Comparison of ENCODE assay signal across 29 cellular contexts in genomic region chr4:136471051-136471450, GRCh38.
"Had no signal": no experiment of that assay in that cellular context is flagged by ENCODE, and none has a peak within 500 bp of the region (broad histone marks: within the 10 kb centered on the region; RNA-seq: fewer than 3 reads in every experiment).

No MANE protein-coding gene starts in this region.

- H3K27me3 ChIP-seq: stomach, suprapubic skin, testis, thyroid gland, tibial artery, tibial nerve, transverse colon, upper lobe of left lung, upper lobe of right lung, uterus, vagina had no signal

- H3K4me1 ChIP-seq: stomach, suprapubic skin, testis, thyroid gland, tibial artery, tibial nerve, transverse colon, upper lobe of left lung, upper lobe of right lung, uterus, vagina had no signal

- H3K4me3 Mint-ChIP-seq: stimulated activated effector memory CD8-positive, alpha-beta T cell treated with anti-CD3 and anti-CD28 coated beads, Interleukin-12 subunit alpha, Interleukin-12 subunit beta, amount 100 ng/mL, for 72 hours; stimulated activated memory B cell treated with anti-CD40 and anti-IgM and Interleukin-4, amounts not matched to agents 10 μg/mL and 1 μg/mL and 100 μg/mL, for 72 hours; stimulated activated naive B cell treated with anti-CD40 and anti-IgM and Interleukin-4, amounts not matched to agents 10 μg/mL and 1 μg/mL and 100 μg/mL, for 72 hours; stimulated activated naive CD8-positive, alpha-beta T cell treated with anti-CD3 and anti-CD28 coated beads, Interleukin-15, amount 100 ng/mL, for 72 hours; stimulated activated naive CD8-positive, alpha-beta T cell treated with anti-CD3 and anti-CD28 coated beads, Interleukin-15, Interleukin-2, amounts not matched to agents 100 ng/mL and 50 ng/mL, for 24 hours; type B pancreatic cell had no signal

- H3K9me3 ChIP-seq: suprapubic skin, testis, thoracic aorta, thyroid gland, transverse colon, upper lobe of left lung, uterus, vagina had no signal

- H3K27ac Mint-ChIP-seq: stimulated activated effector memory CD8-positive, alpha-beta T cell treated with anti-CD3 and anti-CD28 coated beads, Interleukin-12 subunit alpha, Interleukin-12 subunit beta, amount 100 ng/mL, for 72 hours; stimulated activated memory B cell treated with anti-CD40 and anti-IgM and Interleukin-4, amounts not matched to agents 10 μg/mL and 1 μg/mL and 100 μg/mL, for 72 hours; stimulated activated naive B cell treated with anti-CD40 and anti-IgM and Interleukin-4, amounts not matched to agents 10 μg/mL and 1 μg/mL and 100 μg/mL, for 72 hours; stimulated activated naive CD8-positive, alpha-beta T cell treated with anti-CD3 and anti-CD28 coated beads, Interleukin-15, amount 100 ng/mL, for 72 hours; stimulated activated naive CD8-positive, alpha-beta T cell treated with anti-CD3 and anti-CD28 coated beads, Interleukin-15, Interleukin-2, amounts not matched to agents 100 ng/mL and 50 ng/mL, for 24 hours; type B pancreatic cell had no signal

- DNase-seq: stimulated activated CD4-positive, alpha-beta T cell treated with anti-CD3 and anti-CD28 coated beads, Interleukin-2, amount 100 ng/mL, for 48 hours; stimulated activated CD4-positive, alpha-beta T cell treated with anti-CD3 and anti-CD28 coated beads, Interleukin-4, amount 100 ng/mL, for 1 hour; stimulated activated CD4-positive, alpha-beta T cell treated with anti-CD3 and anti-CD28 coated beads, Interleukin-4, amount 100 ng/mL, for 24 hours; stimulated activated CD4-positive, alpha-beta T cell treated with anti-CD3 and anti-CD28 coated beads, Interleukin-4, amount 100 ng/mL, for 4 hours; stimulated activated CD8-positive, alpha-beta memory T cell treated with anti-CD3 and anti-CD28 coated beads, Interleukin-4, amount 100 ng/mL, for 48 hours; stimulated activated naive B cell treated with anti-CD40 and anti-IgM and Interleukin-4, amounts not matched to agents 10 μg/mL and 1 μg/mL and 100 μg/mL, for 72 hours; stimulated activated naive CD4-positive, alpha-beta T cell; stimulated activated naive CD4-positive, alpha-beta T cell treated with Interleukin-2 at 50 U/mL for 16 hours; stimulated activated naive CD8-positive, alpha-beta T cell treated with anti-CD3 and anti-CD28 coated beads, Interleukin-15, amount 100 ng/mL, for 72 hours; stimulated activated naive CD8-positive, alpha-beta T cell treated with anti-CD3 and anti-CD28 coated beads, Interleukin-15, Interleukin-2, amounts not matched to agents 100 U/mL and 50 U/mL, for 24 hours; stomach; substantia nigra; testis; thyroid gland; tibial artery; transverse colon; trophoblast cell; upper lobe of left lung; upper lobe of right lung; uterus had no signal

- H3K27me3 Mint-ChIP-seq: stimulated activated memory B cell treated with anti-CD40 and anti-IgM and Interleukin-4, amounts not matched to agents 10 μg/mL and 1 μg/mL and 100 μg/mL, for 72 hours; stimulated activated naive B cell treated with anti-CD40 and anti-IgM and Interleukin-4, amounts not matched to agents 10 μg/mL and 1 μg/mL and 100 μg/mL, for 72 hours; stimulated activated naive CD8-positive, alpha-beta T cell treated with anti-CD3 and anti-CD28 coated beads, Interleukin-15, amount 100 ng/mL, for 72 hours; stimulated activated naive CD8-positive, alpha-beta T cell treated with anti-CD3 and anti-CD28 coated beads, Interleukin-15, Interleukin-2, amounts not matched to agents 100 ng/mL and 50 ng/mL, for 24 hours; type B pancreatic cell had no signal

- H3K4me3 ChIP-seq: stomach, suprapubic skin, testis, thoracic aorta, thyroid gland, tibial artery, tibial nerve, transverse colon, upper lobe of left lung, upper lobe of right lung, uterus, vagina had no signal

- H3K36me3 Mint-ChIP-seq: stimulated activated effector memory CD8-positive, alpha-beta T cell treated with anti-CD3 and anti-CD28 coated beads, Interleukin-12 subunit alpha, Interleukin-12 subunit beta, amount 100 ng/mL, for 72 hours; stimulated activated memory B cell treated with anti-CD40 and anti-IgM and Interleukin-4, amounts not matched to agents 10 μg/mL and 1 μg/mL and 100 μg/mL, for 72 hours; stimulated activated naive B cell treated with anti-CD40 and anti-IgM and Interleukin-4, amounts not matched to agents 10 μg/mL and 1 μg/mL and 100 μg/mL, for 72 hours; type B pancreatic cell had no signal

- H3K27ac ChIP-seq: stomach, suprapubic skin, testis, thoracic aorta, thyroid gland, tibial artery, tibial nerve, transverse colon, upper lobe of left lung, upper lobe of right lung, uterus, vagina had no signal

- H3K4me1 Mint-ChIP-seq: stimulated activated effector memory CD8-positive, alpha-beta T cell treated with anti-CD3 and anti-CD28 coated beads, Interleukin-12 subunit alpha, Interleukin-12 subunit beta, amount 100 ng/mL, for 72 hours; stimulated activated memory B cell treated with anti-CD40 and anti-IgM and Interleukin-4, amounts not matched to agents 10 μg/mL and 1 μg/mL and 100 μg/mL, for 72 hours; stimulated activated naive B cell treated with anti-CD40 and anti-IgM and Interleukin-4, amounts not matched to agents 10 μg/mL and 1 μg/mL and 100 μg/mL, for 72 hours; stimulated activated naive CD8-positive, alpha-beta T cell treated with anti-CD3 and anti-CD28 coated beads, Interleukin-15, amount 100 ng/mL, for 72 hours had no signal

- H3K36me3 ChIP-seq: stomach, suprapubic skin, thoracic aorta, thyroid gland, tibial artery, tibial nerve, transverse colon, upper lobe of left lung, upper lobe of right lung, uterus, vagina had no signal

- ATAC-seq: stimulated activated effector memory CD8-positive, alpha-beta T cell treated with anti-CD3 and anti-CD28 coated beads, Interleukin-12 subunit alpha, Interleukin-12 subunit beta, amount 100 ng/mL, for 72 hours; stimulated activated memory B cell treated with anti-CD40 and anti-IgM and Interleukin-4, amounts not matched to agents 10 μg/mL and 1 μg/mL and 100 μg/mL, for 72 hours; stimulated activated naive B cell treated with anti-CD40 and anti-IgM and Interleukin-4, amounts not matched to agents 10 μg/mL and 1 μg/mL and 100 μg/mL, for 72 hours; stimulated activated naive CD8-positive, alpha-beta T cell treated with anti-CD3 and anti-CD28 coated beads, Interleukin-15, amount 100 ng/mL, for 72 hours; stimulated activated naive CD8-positive, alpha-beta T cell treated with anti-CD3 and anti-CD28 coated beads, Interleukin-15, Interleukin-2, amounts not matched to agents 100 U/mL and 50 U/mL, for 24 hours; upper lobe of right lung had no signal

- FAIRE-seq: urothelium cell line had no signal
